Comparison of ENCODE assay signal across 12 cellular contexts in the genomic region with DNA sequence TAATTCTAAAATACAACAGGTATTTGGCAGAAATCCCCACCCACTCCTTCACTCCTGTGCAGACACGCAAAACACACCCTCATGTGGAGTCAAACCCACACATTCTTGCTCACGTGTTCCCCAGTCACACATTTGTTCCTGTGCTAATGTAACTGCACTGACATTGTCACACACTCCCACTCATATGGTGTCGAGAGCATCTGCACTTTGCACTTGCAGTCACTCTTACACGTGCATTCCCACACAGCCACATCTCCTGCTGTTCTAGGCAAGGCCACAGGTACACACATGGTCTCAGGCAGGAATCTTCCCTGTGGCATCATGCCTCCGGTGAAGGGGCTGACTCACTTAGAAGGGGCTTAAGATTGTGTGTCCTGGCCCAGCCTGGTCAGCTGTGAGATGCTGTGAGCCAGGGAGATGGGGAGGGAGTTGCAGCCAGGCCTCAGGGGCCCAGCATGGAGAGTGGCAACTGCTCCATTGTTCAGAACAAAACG.
DNase-seq lines count a peak whose midpoint lies in the region; ATAC-seq and TF ChIP-seq lines count a peak whose summit lies in the region.
"Had no signal": no experiment of that assay in that cellular context is flagged by ENCODE, and none has a peak within 500 bp of the region (broad histone marks: within the 10 kb centered on the region; RNA-seq: fewer than 3 reads in every experiment).

No MANE protein-coding gene starts in this region.

- intact Hi-C loops in head of caudate nucleus (cut with DNase I) = no loop called here

- WGBS in SK-N-SH (ENCODE audit: low lambda C conversion rate) = 60% methylated on average over 6 of the region's 6 CpGs

- DNase-seq in SK-N-SH (no peak), head of caudate nucleus (peak; percentile 45 to 94 (median 78)), retina (peak; percentile 66), osteoblast (ENCODE audit: insufficient read length, low spot score, missing footprints) (no peak), NCI-H2081 treated with DMSO at 0.1 percent for 48 hours (lab: John Stamatoyannopoulos, UW) (no peak), DMS79 treated with DMSO at 0.1 percent for 48 hours (lab: John Stamatoyannopoulos, UW) (no peak)
- DNase-seq: activated naive CD4-positive, alpha-beta T cell treated with anti-CD3 and anti-CD28 coated beads, Interleukin-2, amount 10 ng/mL, durations not matched to agents 7 days and 5 days; esophagus squamous epithelium; MV-4-11 had no signal

- H3K79me2 ChIP-seq in SK-N-SH (ENCODE audit: insufficient read depth) (no peaks in the 10 kb centered on the region), osteoblast (ENCODE audit: insufficient read depth, low read length) (no peaks in the 10 kb centered on the region)

- H3K4me2 ChIP-seq in SK-N-SH (no peak overlapping the region), osteoblast (ENCODE audit: insufficient read depth, low read length) (no peak overlapping the region)

- no peak overlapping the region for H3K27ac ChIP-seq in HEK293 (ENCODE audit: extremely low read depth, low read depth, low read length)
- peak overlapping the region in 1 of 2 experiments; percentile 96; a peak in 2 of 4 replicates for H3K27ac ChIP-seq in SK-N-SH (ENCODE audit: low read depth in 2 of 2, low read length in 1 of 2)
- no peak overlapping the region for H3K27ac ChIP-seq in osteoblast (ENCODE audit: low read depth, low read length)
- H3K27ac ChIP-seq: esophagus squamous epithelium had no signal

- H2AFZ ChIP-seq in SK-N-SH (ENCODE audit: low read depth) = no peak overlapping the region
- H2AFZ ChIP-seq in osteoblast (ENCODE audit: low read length) = no peak overlapping the region

- CTCF ChIA-PET in HEK293 (lab: Yijun Ruan, JAX) = no interaction called here
- CTCF ChIA-PET in SK-N-SH (lab: Yijun Ruan, JAX) = interaction anchor here (0.6 to 2.0 kb wide), 6 partner anchors 10 to 703 kb away, joined by 3 to 11 read pairs (median 4); no protein-coding TSS in a partner anchor

- no peaks in the 10 kb centered on the region for H3F3A ChIP-seq in SK-N-SH (replicated peaks; ENCODE audit: insufficient read depth)

- TF ChIP-seq EP300 in SK-N-SH (IDR thresholded peaks at IDR 0.05; ENCODE audit: borderline replicate concordance in 1 of 2, low read depth in 1 of 2, low read length in 1 of 2) = no peak

- POLR2A ChIA-PET in HEK293 (lab: Yijun Ruan, JAX) = no interaction called here
- POLR2A ChIA-PET in SK-N-SH (lab: Yijun Ruan, JAX) = interaction anchor here (0.6 to 1.5 kb wide), 5 partner anchors 11 to 258 kb away, joined by 3 to 7 read pairs (median 3); no protein-coding TSS in a partner anchor

- no peak; the same call in 1 of the 2 replicates for TF ChIP-seq RAD21 in SK-N-SH (IDR thresholded peaks at IDR 0.05; ENCODE audit: low read length)

- H3K9me3 ChIP-seq in HEK293 (ENCODE audit: control insufficient read depth, insufficient read depth, low read depth, low read length) = no peaks in the 10 kb centered on the region
- no peaks in the 10 kb centered on the region for H3K9me3 ChIP-seq in SK-N-SH
- no peaks in the 10 kb centered on the region for H3K9me3 ChIP-seq in osteoblast (ENCODE audit: low read depth, low read length)
- H3K9me3 ChIP-seq: esophagus squamous epithelium had no signal

- no peak for ATAC-seq in GM19328 (IDR thresholded peaks at IDR 0.05; ENCODE audit: unreplicated experiment)
- ATAC-seq: sciatic nerve had no signal

- H3K36me3 ChIP-seq in HEK293 (ENCODE audit: control insufficient read depth in 2 of 2, insufficient read depth in 1 of 2, low read length in 2 of 2) (no peaks in the 10 kb centered on the region), SK-N-SH (replicated peaks in 1 of 2; ENCODE audit: control insufficient read depth in 1 of 2, insufficient read depth in 2 of 2, low read length in 1 of 2) (no peaks in the 10 kb centered on the region), osteoblast (ENCODE audit: insufficient read depth, low read length) (no peaks in the 10 kb centered on the region)
- H3K36me3 ChIP-seq: esophagus squamous epithelium had no signal

- no peaks in the 10 kb centered on the region for H4K20me1 ChIP-seq in SK-N-SH (ENCODE audit: insufficient read depth)
- no peaks in the 10 kb centered on the region for H4K20me1 ChIP-seq in osteoblast (ENCODE audit: insufficient read depth, low read length)

- H3K27me3 ChIP-seq in SK-N-SH (ENCODE audit: insufficient read depth) (no peaks in the 10 kb centered on the region), osteoblast (ENCODE audit: insufficient read depth, low read length) (no peaks in the 10 kb centered on the region)
- H3K27me3 ChIP-seq: esophagus squamous epithelium had no signal

- H3K4me3 ChIP-seq in HEK293 (ENCODE audit: low read depth, low read length) (no peak overlapping the region), SK-N-SH (ENCODE audit: low read depth in 2 of 2, low read length in 1 of 2) (no peak overlapping the region), osteoblast (ENCODE audit: insufficient read depth, low read length) (no peak overlapping the region)
- H3K4me3 ChIP-seq: esophagus squamous epithelium had no signal

- TF ChIP-seq CTCF in HEK293 (tag by site-specific recombination; IDR thresholded peaks at IDR 0.05) (no peak), SK-N-SH (IDR thresholded peaks at IDR 0.05) (no peak), osteoblast (IDR thresholded peaks at IDR 0.05; ENCODE audit: extremely low read depth, low read depth, low read length) (no peak)

- H3K9ac ChIP-seq in SK-N-SH = no peak overlapping the region

- H3K9me2 ChIP-seq in SK-N-SH = no peaks in the 10 kb centered on the region

- H3K4me1 ChIP-seq in HEK293 (ENCODE audit: control insufficient read depth, insufficient read depth, low read length) (no peaks in the 10 kb centered on the region), SK-N-SH (ENCODE audit: control insufficient read depth in 1 of 2, insufficient read depth in 2 of 2, low read depth in 1 of 2, low read length in 1 of 2) (peaks cover 11 to 51% of the 10 kb centered on the region in 2 experiments; a peak in 3 of 4 replicates), osteoblast (ENCODE audit: insufficient read depth, low read length) (peaks cover 4% of the 10 kb centered on the region)

TF ChIP-seq in HEK293, 187 proteins besides CTCF, POLR2A, EP300 and RAD21 (continues in another document):
- TF ChIP-seq, protein P1, sequence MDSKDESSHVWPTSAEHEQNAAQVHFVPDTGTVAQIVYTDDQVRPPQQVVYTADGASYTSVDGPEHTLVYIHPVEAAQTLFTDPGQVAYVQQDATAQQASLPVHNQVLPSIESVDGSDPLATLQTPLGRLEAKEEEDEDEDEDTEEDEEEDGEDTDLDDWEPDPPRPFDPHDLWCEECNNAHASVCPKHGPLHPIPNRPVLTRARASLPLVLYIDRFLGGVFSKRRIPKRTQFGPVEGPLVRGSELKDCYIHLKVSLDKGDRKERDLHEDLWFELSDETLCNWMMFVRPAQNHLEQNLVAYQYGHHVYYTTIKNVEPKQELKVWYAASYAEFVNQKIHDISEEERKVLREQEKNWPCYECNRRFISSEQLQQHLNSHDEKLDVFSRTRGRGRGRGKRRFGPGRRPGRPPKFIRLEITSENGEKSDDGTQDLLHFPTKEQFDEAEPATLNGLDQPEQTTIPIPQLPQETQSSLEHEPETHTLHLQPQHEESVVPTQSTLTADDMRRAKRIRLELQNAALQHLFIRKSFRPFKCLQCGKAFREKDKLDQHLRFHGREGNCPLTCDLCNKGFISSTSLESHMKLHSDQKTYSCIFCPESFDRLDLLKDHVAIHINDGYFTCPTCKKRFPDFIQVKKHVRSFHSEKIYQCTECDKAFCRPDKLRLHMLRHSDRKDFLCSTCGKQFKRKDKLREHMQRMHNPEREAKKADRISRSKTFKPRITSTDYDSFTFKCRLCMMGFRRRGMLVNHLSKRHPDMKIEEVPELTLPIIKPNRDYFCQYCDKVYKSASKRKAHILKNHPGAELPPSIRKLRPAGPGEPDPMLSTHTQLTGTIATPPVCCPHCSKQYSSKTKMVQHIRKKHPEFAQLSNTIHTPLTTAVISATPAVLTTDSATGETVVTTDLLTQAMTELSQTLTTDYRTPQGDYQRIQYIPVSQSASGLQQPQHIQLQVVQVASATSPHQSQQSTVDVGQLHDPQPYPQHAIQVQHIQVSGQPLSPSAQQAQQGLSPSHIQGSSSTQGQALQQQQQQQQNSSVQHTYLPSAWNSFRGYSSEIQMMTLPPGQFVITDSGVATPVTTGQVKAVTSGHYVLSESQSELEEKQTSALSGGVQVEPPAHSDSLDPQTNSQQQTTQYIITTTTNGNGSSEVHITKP (tag by site-specific recombination; IDR thresholded peaks at IDR 0.05) = no peak
- TF ChIP-seq EGR2 (tag by site-specific recombination; IDR thresholded peaks at IDR 0.05; ENCODE audit: low read depth) (peak; percentile 77), ZFHX2 (tag by site-specific recombination; conservative IDR thresholded peaks at IDR 0.05) (peak; percentile 93)

TF ChIP-seq in SK-N-SH, 30 proteins besides CTCF, POLR2A, EP300 and RAD21:
- peak; percentile 4 for TF ChIP-seq CHD2 (IDR thresholded peaks at IDR 0.05; ENCODE audit: low read length, partially characterized antibody)
- no peak for TF ChIP-seq MEF2A (IDR thresholded peaks at IDR 0.05; ENCODE audit: borderline replicate concordance, low read depth)
- TF ChIP-seq MXI1 (IDR thresholded peaks at IDR 0.05; ENCODE audit: low read depth, low read length) = peak; percentile 81

Comparison
In these comparisons a context has a peak if more than half of its experiments do, and no peak if none do; other contexts are left out.
1. DNase-seq: peak in head of caudate nucleus (42 of 42) and retina (single experiment); none in SK-N-SH (single experiment), osteoblast (single experiment), NCI-H2081 treated with DMSO at 0.1 percent for 48 hours (single experiment) and DMS79 treated with DMSO at 0.1 percent for 48 hours (single experiment).